8 cellular contexts compared by ENCODE assay signal in genomic region chrX:24465524-24465850, GRCh38. TPM values are rescaled to one million over a fixed set of nuclear protein-coding genes. Genes with fewer than 3 reads are reported as not detected.
A peak's percentile ranks its signal among the peaks of the same experiment; 100 is the strongest.
DNase-seq lines count a peak whose midpoint lies in the region; ATAC-seq, FAIRE-seq and TF ChIP-seq lines count a peak whose summit lies in the region.

No MANE protein-coding gene starts in this region.

- H3K27ac Mint-ChIP-seq in activated naive CD4-positive, alpha-beta T cell treated with anti-CD3 and anti-CD28 coated beads, Interleukin-2, amount 50 U/mL, for 72 hours: peak overlapping the region; percentile 63 to 91

- H3K27me3 ChIP-seq in thyroid gland: no peaks in the 10 kb centered on the region

- intact Hi-C loops in thyroid gland (cut with DNase I): no loop called here

- peak overlapping the region in 2 of 3 donors; percentile 58 to 61 for H3K4me3 ChIP-seq in thyroid gland (replicated peaks in 1 of 3)

- peak overlapping the region in 2 of 3 donors; percentile 51 to 61 for H3K27ac ChIP-seq in thyroid gland

- WGBS in thyroid gland, 2 donors: 19 to 21% methylated on average over 7 to 8 of the region's 27 CpGs

- no peak for FAIRE-seq in RCC 7860 (lab: Jason Lieb, UNC)

- no peaks in the 10 kb centered on the region for H3K4me1 ChIP-seq in thyroid gland

- H3K9me3 Mint-ChIP-seq in activated naive CD4-positive, alpha-beta T cell treated with anti-CD3 and anti-CD28 coated beads, Interleukin-2, amount 50 U/mL, for 72 hours: no peaks in the 10 kb centered on the region

- no peak for TF ChIP-seq POLR2A in thyroid gland (IDR thresholded peaks at IDR 0.05)

- DNase-seq in activated naive CD4-positive, alpha-beta T cell treated with anti-CD3 and anti-CD28 coated beads, Interleukin-2, amount 50 U/mL, for 72 hours (ENCODE audit: low spot score in 2 of 2): no peak
- DNase-seq in left kidney (ENCODE audit: low read depth, low spot score): peak; percentile 8
- no peak for DNase-seq in thyroid gland
- DNase-seq in GOT3 (lab: John Stamatoyannopoulos, UW): no peak
- no peak for DNase-seq in HPDE6-E6E7 (ENCODE audit: extremely low spot score)
- no peak for DNase-seq in RCC 7860 (ENCODE audit: low spot score)

- H3K36me3 ChIP-seq in thyroid gland: no peaks in the 10 kb centered on the region

- TF ChIP-seq CTCF in thyroid gland (IDR thresholded peaks at IDR 0.05): no peak

- peak; percentile 16 for ATAC-seq in GM19372 (IDR thresholded peaks at IDR 0.05; ENCODE audit: low read depth, unreplicated experiment)
- ATAC-seq in HG03378 (IDR thresholded peaks at IDR 0.05; ENCODE audit: unreplicated experiment): peak; percentile 8
- ATAC-seq in activated naive CD4-positive, alpha-beta T cell treated with anti-CD3 and anti-CD28 coated beads, Interleukin-2, amount 50 U/mL, for 72 hours: no peak

- H3K9me3 ChIP-seq in thyroid gland: no peaks in the 10 kb centered on the region

- H3K36me3 Mint-ChIP-seq in activated naive CD4-positive, alpha-beta T cell treated with anti-CD3 and anti-CD28 coated beads, Interleukin-2, amount 50 U/mL, for 72 hours: peaks cover 0 to 10% of the 10 kb centered on the region in 2 donors

RNA-seq across cellular contexts. Expression of gene PDK3, which starts 0.4 kb away (rescaled TPM):
- total RNA-seq in activated naive CD4-positive, alpha-beta T cell treated with anti-CD3 and anti-CD28 coated beads, Interleukin-2, amount 50 U/mL, for 72 hours: 10 to 100 TPM; 48.5 to 57.7 TPM
- 10 to 100 TPM; 15.2 to 25.9 (median 24.0) TPM for total RNA-seq in thyroid gland

Comparison
In these comparisons a context has a peak if more than half of its experiments do, and no peak if none do; other contexts are left out.
1. ATAC-seq: peak in GM19372 (single experiment) and HG03378 (single experiment); none in activated naive CD4-positive, alpha-beta T cell treated with anti-CD3 and anti-CD28 coated beads, Interleukin-2, amount 50 U/mL, for 72 hours (0 of 2).